In the genomic region with DNA sequence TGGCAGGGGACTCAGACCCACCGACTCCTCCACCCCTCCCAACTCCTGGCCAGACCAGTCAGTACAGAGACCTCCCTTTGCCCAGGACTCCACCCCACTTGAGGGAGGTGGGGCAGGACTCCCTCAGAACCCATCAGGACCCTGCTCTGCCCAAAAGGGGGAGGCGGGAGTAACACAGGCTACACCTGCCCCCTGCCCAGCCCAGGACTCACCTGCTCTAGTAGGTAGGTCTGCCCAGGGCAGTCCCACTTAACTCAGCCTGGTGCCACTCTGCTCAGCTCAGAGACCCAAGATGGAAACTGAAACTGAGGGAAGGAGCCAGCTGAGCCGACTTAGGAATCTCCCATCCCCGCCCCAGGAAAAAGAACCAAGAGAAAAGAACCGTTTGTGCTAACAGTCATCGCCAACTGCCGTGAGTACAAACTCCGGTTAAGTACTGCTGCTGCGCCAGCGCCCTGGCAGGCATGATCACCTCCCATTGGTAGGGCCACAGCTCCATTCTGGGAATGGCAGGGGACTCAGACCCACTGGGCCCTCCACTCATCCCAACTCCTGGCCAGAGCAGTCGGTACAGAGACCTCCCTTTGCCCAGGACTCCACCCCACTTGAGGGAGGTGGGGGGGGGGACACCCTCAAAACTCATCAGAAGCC, we compare ENCODE assay signal across 8 cellular contexts. TPM values are rescaled to one million over a fixed set of nuclear protein-coding genes. Genes with fewer than 3 reads are reported as not detected.
DNase-seq lines count a peak whose midpoint lies in the region; ATAC-seq and TF ChIP-seq lines count a peak whose summit lies in the region.

No MANE protein-coding gene starts in this region.

- no peaks in the 10 kb centered on the region for H3K27me3 ChIP-seq in psoas muscle (ENCODE audit: insufficient read depth in 3 of 3, low read length in 2 of 3)

- peaks cover 43% of the 10 kb centered on the region for H3K4me1 Mint-ChIP-seq in activated CD4-positive, alpha-beta T cell treated with anti-CD3 and anti-CD28 coated beads, Interleukin-2, amount 10 ng/mL, durations not matched to agents 24 days and 14 days

- no peaks in the 10 kb centered on the region for H3K27me3 Mint-ChIP-seq in activated CD4-positive, alpha-beta T cell treated with anti-CD3 and anti-CD28 coated beads, Interleukin-2, amount 10 ng/mL, durations not matched to agents 24 days and 14 days

- H3K9me3 Mint-ChIP-seq in activated CD4-positive, alpha-beta T cell treated with anti-CD3 and anti-CD28 coated beads, Interleukin-2, amount 10 ng/mL, durations not matched to agents 24 days and 14 days = no peaks in the 10 kb centered on the region

- peak; percentile 71 for DNase-seq in DMS79 (lab: John Stamatoyannopoulos, UW)
- DNase-seq in activated CD4-positive, alpha-beta T cell treated with anti-CD3 and anti-CD28 coated beads, Interleukin-2, amount 10 ng/mL, durations not matched to agents 24 days and 14 days = peak; percentile 82
- peak; percentile 25 for DNase-seq in fibroblast of pulmonary artery (ENCODE audit: low read depth)
- DNase-seq in psoas muscle = peak in 1 of 2 donors; percentile 76
- no peak for DNase-seq in posterior vena cava (ENCODE audit: low spot score)
- no peak for DNase-seq in G401 (ENCODE audit: low spot score)

- peak overlapping the region; percentile 85 for H3K27ac ChIP-seq in psoas muscle

- H3K36me3 ChIP-seq in psoas muscle (ENCODE audit: insufficient read depth in 1 of 2, low read depth in 1 of 2) = peaks cover 0 to 40% of the 10 kb centered on the region in 2 donors

- H3K27ac Mint-ChIP-seq in activated CD4-positive, alpha-beta T cell treated with anti-CD3 and anti-CD28 coated beads, Interleukin-2, amount 10 ng/mL, durations not matched to agents 24 days and 14 days = peak overlapping the region; percentile 93

- WGBS in psoas muscle, 3 donors = 3 to 7% (median 7%) methylated on average over 11 of the region's 11 CpGs

- intact Hi-C loops in activated CD4-positive, alpha-beta T cell treated with anti-CD3 and anti-CD28 coated beads, Interleukin-2, amount 10 ng/mL, durations not matched to agents 24 days and 14 days (cut with micrococcal nuclease) = loop anchor here (2.0 to 5.0 kb wide), 5 partner anchors 43 to 145 kb away; partner anchors contain the start of genes CNP, DNAJC7, KCNH4 and RAB5C
- intact Hi-C loops in psoas muscle (cut with DNase I) (loop anchor here in 1 of 2 donors (10.0 kb wide), 1 partner anchor 293 kb away; no protein-coding TSS in a partner anchor), posterior vena cava (cut with DNase I) (loop anchor here (2.0 to 10.0 kb wide), 3 partner anchors 33 to 147 kb away; partner anchors contain the start of genes CNP (in 1 of the 2) and NKIRAS2 (in 1 of the 2))

- peak overlapping the region; percentile 94 for H3K4me3 Mint-ChIP-seq in activated CD4-positive, alpha-beta T cell treated with anti-CD3 and anti-CD28 coated beads, Interleukin-2, amount 10 ng/mL, durations not matched to agents 24 days and 14 days

- no peaks in the 10 kb centered on the region for H3K9me3 ChIP-seq in psoas muscle

- H3K4me3 ChIP-seq in fibroblast of pulmonary artery (replicated peaks; ENCODE audit: low read depth, low read length) (peak overlapping the region; percentile 53), psoas muscle (peak overlapping the region; percentile 73)

- peaks cover 21% of the 10 kb centered on the region for H3K4me1 ChIP-seq in psoas muscle

- in situ Hi-C loops in G401 (cut with HindIII; ENCODE audit: low sequenced_read_pairs) = no loop called here

- H3K36me3 Mint-ChIP-seq in activated CD4-positive, alpha-beta T cell treated with anti-CD3 and anti-CD28 coated beads, Interleukin-2, amount 10 ng/mL, durations not matched to agents 24 days and 14 days (ENCODE audit: low read depth) = peaks cover 47% of the 10 kb centered on the region

- TF ChIP-seq CTCF in fibroblast of pulmonary artery (IDR thresholded peaks at IDR 0.05; ENCODE audit: low read length, missing control alignments) (no peak), psoas muscle (IDR thresholded peaks at IDR 0.05) (no peak)

- peak; percentile 9 for ATAC-seq in HG02571 (IDR thresholded peaks at IDR 0.05; ENCODE audit: unreplicated experiment)
- peak; percentile 33 to 68 (median 36) for ATAC-seq in psoas muscle
- no peak for ATAC-seq in HG03565 (IDR thresholded peaks at IDR 0.05; ENCODE audit: unreplicated experiment)

RNA-seq across cellular contexts. Expression of gene DHX58, which starts 0.5 kb away (rescaled TPM):
- 22.9 and 25.8 TPM in 2 replicates for total RNA-seq in activated CD4-positive, alpha-beta T cell treated with anti-CD3 and anti-CD28 coated beads, Interleukin-2, amount 10 ng/mL, durations not matched to agents 24 days and 14 days
- total RNA-seq in psoas muscle (1 to 10 TPM; 2.0 to 4.2 (median 3.1) TPM), posterior vena cava (10 to 100 TPM in 1 of 2 donors, 1 to 10 TPM in 1; 9.9 to 13.0 TPM)
- polyA plus RNA-seq in psoas muscle = 1 to 10 TPM; 1.3 to 2.8 (median 2.0) TPM
- 2.4 and 6.5 TPM in 2 replicates for total RNA-seq in G401 (2014; rRNA removed; shearing (Covaris generic))

RNA-seq across cellular contexts. Expression of gene KAT2A, which starts 9.1 kb away (rescaled TPM):
- 76.6 and 77.4 TPM in 2 replicates for total RNA-seq in activated CD4-positive, alpha-beta T cell treated with anti-CD3 and anti-CD28 coated beads, Interleukin-2, amount 10 ng/mL, durations not matched to agents 24 days and 14 days
- 10 to 100 TPM; 12.3 to 35.3 (median 20.0) TPM for total RNA-seq in psoas muscle
- 10 to 100 TPM; 20.9 to 23.5 (median 21.2) TPM for polyA plus RNA-seq in psoas muscle
- 10 to 100 TPM; 19.1 to 25.1 TPM for total RNA-seq in posterior vena cava
- 26.3 and 28.6 TPM in 2 replicates for total RNA-seq in G401 (2014; rRNA removed; shearing (Covaris generic))

RNA-seq across cellular contexts. Expression of gene HSPB9, which starts 10.6 kb away (rescaled TPM):
- total RNA-seq in activated CD4-positive, alpha-beta T cell treated with anti-CD3 and anti-CD28 coated beads, Interleukin-2, amount 10 ng/mL, durations not matched to agents 24 days and 14 days = not detected in 2 replicates
- total RNA-seq in psoas muscle (under 1 TPM in 1 of 4 donors, not detected in 3; 0.43 TPM), posterior vena cava (not detected)
- polyA plus RNA-seq in psoas muscle = under 1 TPM in 2 of 3 donors, not detected in 1; 0.03 to 0.53 TPM
- total RNA-seq in G401 (2014; rRNA removed; shearing (Covaris generic)) = not detected in 2 replicates

RNA-seq across cellular contexts. Expression of gene ZNF385C, which starts 13.8 kb away (rescaled TPM):
- total RNA-seq in activated CD4-positive, alpha-beta T cell treated with anti-CD3 and anti-CD28 coated beads, Interleukin-2, amount 10 ng/mL, durations not matched to agents 24 days and 14 days = 0.16 TPM in 1 of 2 replicates, not detected in the other
- 1 to 10 TPM in 3 of 4 donors, under 1 TPM in 1; 0.50 to 9.2 (median 1.1) TPM for total RNA-seq in psoas muscle
- under 1 TPM; 0.22 to 0.36 (median 0.32) TPM for polyA plus RNA-seq in psoas muscle
- under 1 TPM; 0.19 to 0.23 TPM for total RNA-seq in posterior vena cava
- total RNA-seq in G401 (2014; rRNA removed; shearing (Covaris generic)) = 1.8 and 1.9 TPM in 2 replicates

RNA-seq across cellular contexts. Expression of gene RAB5C, which starts 42.8 kb away (rescaled TPM):
- total RNA-seq in activated CD4-positive, alpha-beta T cell treated with anti-CD3 and anti-CD28 coated beads, Interleukin-2, amount 10 ng/mL, durations not matched to agents 24 days and 14 days = 55.8 and 64.6 TPM in 2 replicates
- total RNA-seq in psoas muscle = 10 to 100 TPM; 27.3 to 43.2 (median 38.7) TPM
- polyA plus RNA-seq in psoas muscle = 10 to 100 TPM; 41.5 to 70.9 (median 60.0) TPM
- total RNA-seq in posterior vena cava = 100 to 1,000 TPM; 116 to 122 TPM
- total RNA-seq in G401 (2014; rRNA removed; shearing (Covaris generic)) = 130 and 145 TPM in 2 replicates

Comparison
In these comparisons a context has a peak if more than half of its experiments do, and no peak if none do; other contexts are left out.
1. DNase-seq: peak in DMS79 (single experiment), activated CD4-positive, alpha-beta T cell treated with anti-CD3 and anti-CD28 coated beads, Interleukin-2, amount 10 ng/mL, durations not matched to agents 24 days and 14 days (single experiment) and fibroblast of pulmonary artery (single experiment); none in posterior vena cava (single experiment) and G401 (single experiment).